Comparison of ENCODE assay signal across 23 cellular contexts in genomic region chr14:75163677-75164076, GRCh38.
"Had no signal": no experiment of that assay in that cellular context is flagged by ENCODE, and none has a peak within 500 bp of the region (broad histone marks: within the 10 kb centered on the region; RNA-seq: fewer than 3 reads in every experiment).

No MANE protein-coding gene starts in this region.

- H3K4me3 ChIP-seq: esophagus muscularis mucosa, heart right ventricle, lung, neural progenitor cell, stomach had no signal

- H3K27me3 ChIP-seq: esophagus muscularis mucosa, foreskin keratinocyte, heart right ventricle, neural progenitor cell, stomach had no signal

- H3K9ac ChIP-seq: neural progenitor cell, parathyroid adenoma had no signal

- H3K4me1 ChIP-seq: neural progenitor cell had no signal

- H3K4me2 ChIP-seq: neural progenitor cell had no signal

- H2AFZ ChIP-seq: neural progenitor cell, parathyroid adenoma had no signal

- H3K36me3 ChIP-seq: esophagus muscularis mucosa, neural progenitor cell had no signal

- FAIRE-seq: colon, endothelial cell of umbilical vein had no signal

- ATAC-seq: foreskin keratinocyte; heart right ventricle; left ventricle myocardium superior; naive thymus-derived CD4-positive, alpha-beta T cell; sciatic nerve; stimulated activated effector memory CD8-positive, alpha-beta T cell treated with anti-CD3 and anti-CD28 coated beads, Interleukin-12 subunit alpha, Interleukin-12 subunit beta, amount 100 ng/mL, for 72 hours had no signal

- H3K27ac ChIP-seq: esophagus muscularis mucosa, foreskin keratinocyte, heart right ventricle, neural progenitor cell, parathyroid adenoma, stomach had no signal

- DNase-seq: caudate nucleus; cerebellar nuclear complex; effector memory CD4-positive, alpha-beta T cell; foreskin keratinocyte; glutamatergic neuron; heart right ventricle; hippocampal formation; kidney glomerular epithelial cell; left ventricle myocardium superior; mesenchymal stem cell; naive thymus-derived CD4-positive, alpha-beta T cell; stimulated activated CD4-positive, alpha-beta T cell treated with anti-CD3 and anti-CD28 coated beads, Interleukin-2, amount 100 ng/mL, for 24 hours; stimulated activated CD4-positive, alpha-beta T cell treated with anti-CD3 and anti-CD28 coated beads, Interleukin-4, amount 100 ng/mL, for 24 hours; stimulated activated naive CD4-positive, alpha-beta T cell treated with Interleukin-2 at 50 U/mL for 16 hours; stomach had no signal

- H3K9me3 ChIP-seq: esophagus muscularis mucosa, heart right ventricle, stomach had no signal
